11 cellular contexts compared by ENCODE assay signal in the genomic region with DNA sequence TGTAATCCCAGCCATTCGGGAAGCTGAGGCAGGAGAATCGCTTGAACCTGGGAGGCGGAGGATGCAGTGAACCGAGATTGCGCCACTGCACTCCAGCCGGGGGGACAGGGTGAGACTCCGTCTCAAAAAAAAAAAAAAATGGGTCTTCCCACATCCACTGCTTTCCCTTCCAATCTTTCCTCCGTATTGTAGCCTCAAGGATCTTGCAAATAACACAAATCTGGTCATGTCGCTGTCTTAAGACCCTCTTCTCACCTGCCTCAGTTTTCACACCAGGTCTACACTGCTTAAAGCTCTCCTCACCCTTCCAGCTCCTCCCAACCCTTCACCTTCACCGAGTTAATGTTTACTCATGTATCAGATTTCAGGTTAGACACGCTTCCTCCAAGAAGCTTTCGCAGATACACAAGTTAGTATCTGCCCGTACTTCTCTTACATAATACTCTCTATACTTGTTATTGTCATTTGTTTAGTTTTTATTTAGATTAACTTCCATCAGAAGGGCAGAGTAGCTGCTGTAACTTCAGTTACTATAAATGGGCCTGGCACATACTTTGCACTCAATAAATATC. TPM values are rescaled to one million over a fixed set of nuclear protein-coding genes. Genes with fewer than 3 reads are reported as not detected.
DNase-seq lines count a peak whose midpoint lies in the region; ATAC-seq and TF ChIP-seq lines count a peak whose summit lies in the region.
"Had no signal": no experiment of that assay in that cellular context is flagged by ENCODE, and none has a peak within 500 bp of the region (broad histone marks: within the 10 kb centered on the region; RNA-seq: fewer than 3 reads in every experiment).

No MANE protein-coding gene starts in this region.

- CTCF ChIA-PET in HEK293 (lab: Yijun Ruan, JAX): interaction anchor here (0.6 to 0.8 kb wide), 3 partner anchors 20 to 120 kb away, joined by 3 read pairs; no protein-coding TSS in a partner anchor
- CTCF ChIA-PET in mammary epithelial cell (lab: Charles Lee; ENCODE audit: low non-redundant PET): no interaction called here

- peaks cover 0 to 7% of the 10 kb centered on the region in 2 experiments; a peak in 1 of 3 replicates for H3K36me3 ChIP-seq in HEK293 (ENCODE audit: control insufficient read depth in 2 of 2, insufficient read depth in 1 of 2, low read length in 2 of 2)
- H3K36me3 ChIP-seq in mammary epithelial cell (ENCODE audit: insufficient read depth, low read length): no peaks in the 10 kb centered on the region
- peaks cover 19% of the 10 kb centered on the region for H3K36me3 ChIP-seq in mesodermal cell (ENCODE audit: control insufficient read depth, insufficient read depth, low read length)

- no peaks in the 10 kb centered on the region for H3K9me3 ChIP-seq in HEK293 (ENCODE audit: control insufficient read depth, insufficient read depth, low read depth, low read length)
- H3K9me3 ChIP-seq in mammary epithelial cell (replicated peaks; ENCODE audit: insufficient read depth, low read length): no peaks in the 10 kb centered on the region
- H3K9me3 ChIP-seq in mesodermal cell (ENCODE audit: control insufficient read depth, low read length): no peaks in the 10 kb centered on the region

- peak; percentile 13 for DNase-seq in ACHN
- peak; percentile 54 for DNase-seq in mammary epithelial cell
- no peak for DNase-seq in NOMO-1 (lab: John Stamatoyannopoulos, UW; ENCODE audit: unreplicated experiment in 2 of 2)
- DNase-seq in NCI-H82 (lab: John Stamatoyannopoulos, UW): no peak
- no peak for DNase-seq in hippocampal formation (lab: John Stamatoyannopoulos, UW)
- DNase-seq: activated gamma-delta T cell, NCI-H774 had no signal

- dilution Hi-C loops in mammary epithelial cell (cut with HindIII; ENCODE audit: low sequenced_read_pairs): no loop called here

- peak overlapping the region; percentile 99 for H3K9ac ChIP-seq in mammary epithelial cell (ENCODE audit: insufficient read depth, low read length)

- in situ Hi-C loops in ACHN (cut with HindIII; ENCODE audit: low pct_ligation_motif_present, low pct_unique_long_range_greater_than_20kb, low sequenced_read_pairs): no loop called here
- in situ Hi-C loops in mammary epithelial cell (cut with MboI; ENCODE audit: low sequenced_read_pairs in 2 of 2): no loop called here

- no peak overlapping the region for H2AFZ ChIP-seq in mammary epithelial cell (ENCODE audit: low read depth, low read length)

- WGBS in mammary epithelial cell (ENCODE audit: low coverage, missing lambda C conversion rate): 63% methylated on average over 10 of the region's 13 CpGs
- WGBS in mesodermal cell (ENCODE audit: insufficient coverage in 2 of 2), 2 experiments: 81 to 87% methylated on average over 9 of the region's 13 CpGs

- TF ChIP-seq CTCF in HEK293 (tag by site-specific recombination; IDR thresholded peaks at IDR 0.05) (no peak), mammary epithelial cell (conservative IDR thresholded peaks at IDR 0.05 in 1 of 2, IDR thresholded peaks at IDR 0.05 in 1 of 2; ENCODE audit: extremely low read depth in 1 of 2, insufficient read depth in 1 of 2, low read depth in 1 of 2, low read length in 2 of 2) (no peak)

- TSS peak; percentile 25 for BruUV-seq in mammary epithelial cell (replicated peaks; lab: Mats Ljungman, UMichigan)

- H3K4me2 ChIP-seq in mammary epithelial cell (ENCODE audit: insufficient read depth, low read depth, low read length): peak overlapping the region; percentile 78

- peaks cover 63% of the 10 kb centered on the region for H3K79me2 ChIP-seq in mammary epithelial cell (ENCODE audit: insufficient read depth, low read length)

- no peaks in the 10 kb centered on the region for H4K20me1 ChIP-seq in mammary epithelial cell (ENCODE audit: insufficient read depth, low read length)

- intact Hi-C loops in mammary epithelial cell (cut with micrococcal nuclease): no loop called here

- POLR2A ChIA-PET in HEK293 (lab: Yijun Ruan, JAX): interaction anchor here (0.8 to 1.7 kb wide), 3 partner anchors 11 to 70 kb away, joined by 3 to 14 read pairs (median 3); a partner anchor contains a TSS

- peaks cover 12% of the 10 kb centered on the region for H3K4me1 ChIP-seq in HEK293 (ENCODE audit: control insufficient read depth, insufficient read depth, low read length)
- peaks cover 7% of the 10 kb centered on the region for H3K4me1 ChIP-seq in mammary epithelial cell (ENCODE audit: insufficient read depth, low read length)
- H3K4me1 ChIP-seq in mesodermal cell (ENCODE audit: control insufficient read depth, insufficient read depth, low read length, poor library complexity, severe bottlenecking): peaks cover 9% of the 10 kb centered on the region

- H3K4me3 ChIP-seq in HEK293 (ENCODE audit: low read depth, low read length) (peak overlapping the region; percentile 90), mammary epithelial cell (replicated peaks in 1 of 3; ENCODE audit: insufficient read depth in 1 of 3, low read depth in 2 of 3, low read length in 3 of 3) (peak overlapping the region; percentile 87 to 100 (median 95)), mesodermal cell (ENCODE audit: extremely low read depth, insufficient read depth, low read length, poor library complexity, severe bottlenecking) (peak overlapping the region; percentile 96)

- no peaks in the 10 kb centered on the region for H3K27me3 ChIP-seq in mammary epithelial cell (ENCODE audit: insufficient read depth, low read length)

- H3K27ac ChIP-seq in HEK293 (ENCODE audit: extremely low read depth, low read depth, low read length): no peak overlapping the region
- H3K27ac ChIP-seq in mammary epithelial cell (ENCODE audit: insufficient read depth, low read depth, low read length): peak overlapping the region; percentile 87
- H3K27ac ChIP-seq in mesodermal cell (ENCODE audit: low read depth, low read length, severe bottlenecking): no peak overlapping the region

- no peak for ATAC-seq in GM21619 (IDR thresholded peaks at IDR 0.05; ENCODE audit: unreplicated experiment)
- ATAC-seq: stimulated activated effector memory CD8-positive, alpha-beta T cell treated with anti-CD3 and anti-CD28 coated beads, Interleukin-12 subunit alpha, Interleukin-12 subunit beta, amount 100 ng/mL, for 72 hours had no signal

TF ChIP-seq in HEK293, 187 proteins besides CTCF, POLR2A, EP300 and RAD21 (continues in another document):
- peak; percentile 100 for TF ChIP-seq ZNF10 (tag by site-specific recombination; IDR thresholded peaks at IDR 0.05)
- TF ChIP-seq ZNF394 (tag by site-specific recombination; IDR thresholded peaks at IDR 0.05; ENCODE audit: borderline replicate concordance): peak; percentile 44; the same call in 1 of the 2 replicates
- no peak for TF ChIP-seq ZNF433 (tag by site-specific recombination; IDR thresholded peaks at IDR 0.05; ENCODE audit: low read depth)
- TF ChIP-seq PRDM1 (tag by site-specific recombination; IDR thresholded peaks at IDR 0.05): peak; percentile 46; the same call in 1 of the 2 replicates
- 0 out of 2 replicates have a peak, but pooled peaks have one; percentile 36 for TF ChIP-seq OSR2 (tag by site-specific recombination; IDR thresholded peaks at IDR 0.05)
- no peak for TF ChIP-seq ZNF544 (tag by site-specific recombination; IDR thresholded peaks at IDR 0.05)
- no peak for TF ChIP-seq ZNF169 (tag by site-specific recombination; IDR thresholded peaks at IDR 0.05)
- TF ChIP-seq, protein P1, sequence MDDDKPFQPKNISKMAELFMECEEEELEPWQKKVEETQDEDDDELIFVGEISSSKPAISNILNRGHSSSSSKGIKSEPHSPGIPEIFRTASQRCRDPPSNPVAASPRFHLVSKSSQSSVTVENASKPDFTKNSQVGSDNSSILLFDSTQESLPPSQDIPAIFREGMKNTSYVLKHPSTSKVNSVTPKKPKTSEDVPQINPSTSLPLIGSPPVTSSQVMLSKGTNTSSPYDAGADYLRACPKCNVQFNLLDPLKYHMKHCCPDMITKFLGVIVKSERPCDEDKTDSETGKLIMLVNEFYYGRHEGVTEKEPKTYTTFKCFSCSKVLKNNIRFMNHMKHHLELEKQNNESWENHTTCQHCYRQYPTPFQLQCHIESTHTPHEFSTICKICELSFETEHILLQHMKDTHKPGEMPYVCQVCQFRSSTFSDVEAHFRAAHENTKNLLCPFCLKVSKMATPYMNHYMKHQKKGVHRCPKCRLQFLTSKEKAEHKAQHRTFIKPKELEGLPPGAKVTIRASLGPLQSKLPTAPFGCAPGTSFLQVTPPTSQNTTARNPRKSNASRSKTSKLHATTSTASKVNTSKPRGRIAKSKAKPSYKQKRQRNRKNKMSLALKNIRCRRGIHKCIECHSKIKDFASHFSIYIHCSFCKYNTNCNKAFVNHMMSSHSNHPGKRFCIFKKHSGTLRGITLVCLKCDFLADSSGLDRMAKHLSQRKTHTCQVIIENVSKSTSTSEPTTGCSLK (tag by site-specific recombination; IDR thresholded peaks at IDR 0.05): no peak

RNA-seq across cellular contexts. Expression of a gene that starts 1.5 kb away (rescaled TPM):
- total RNA-seq in mammary epithelial cell: 10 to 100 TPM; 13.2 to 15.2 TPM
- polyA plus RNA-seq in mammary epithelial cell: 8.8 TPM
- polyA minus RNA-seq in mammary epithelial cell: 11.1 TPM
- polyA plus RNA-seq in mesodermal cell (2013, experiment 1 of 2): 33.8 TPM
- polyA plus RNA-seq in mesodermal cell (2013, experiment 2 of 2): 33.3 TPM

RNA-seq across cellular contexts. Expression of a gene that starts 24.3 kb away (rescaled TPM):
- 10 to 100 TPM; 18.3 to 28.6 TPM for total RNA-seq in mammary epithelial cell
- 6.2 TPM for polyA plus RNA-seq in mammary epithelial cell
- polyA minus RNA-seq in mammary epithelial cell: 14.9 TPM
- 36.6 TPM for polyA plus RNA-seq in mesodermal cell (2013, experiment 1 of 2)
- 34.7 TPM for polyA plus RNA-seq in mesodermal cell (2013, experiment 2 of 2)

Comparison
In these comparisons a context has a peak if more than half of its experiments do, and no peak if none do; other contexts are left out.
1. DNase-seq: peak in ACHN (single experiment) and mammary epithelial cell (single experiment); none in NOMO-1 (0 of 2), NCI-H82 (single experiment) and hippocampal formation (0 of 2).
2. Peak in every context shown above with its lines, with median percentiles within 50 percentile points of each other: H3K4me3 ChIP-seq.